1 cellular context compared by ENCODE assay signal in genomic region chr3:58490860-58491501, GRCh38.
TF ChIP-seq lines count a peak whose summit lies in the region.

No MANE protein-coding gene starts in this region.

TF ChIP-seq in H1, 55 proteins besides CTCF, POLR2A, EP300 and RAD21 (continued from another document):
- TF ChIP-seq BCL11A (IDR thresholded peaks at IDR 0.05; ENCODE audit: low read depth in 2 of 2, low read length in 2 of 2), result no peak
- TF ChIP-seq RNF2 (IDR thresholded peaks at IDR 0.05; ENCODE audit: borderline replicate concordance, low read depth, low read length, missing control alignments, poor library complexity, severe bottlenecking), result no peak
TF ChIP-seq in H1: peak in this region for 0.
